ENCODE assay signal across 12 cellular contexts in the genomic region with DNA sequence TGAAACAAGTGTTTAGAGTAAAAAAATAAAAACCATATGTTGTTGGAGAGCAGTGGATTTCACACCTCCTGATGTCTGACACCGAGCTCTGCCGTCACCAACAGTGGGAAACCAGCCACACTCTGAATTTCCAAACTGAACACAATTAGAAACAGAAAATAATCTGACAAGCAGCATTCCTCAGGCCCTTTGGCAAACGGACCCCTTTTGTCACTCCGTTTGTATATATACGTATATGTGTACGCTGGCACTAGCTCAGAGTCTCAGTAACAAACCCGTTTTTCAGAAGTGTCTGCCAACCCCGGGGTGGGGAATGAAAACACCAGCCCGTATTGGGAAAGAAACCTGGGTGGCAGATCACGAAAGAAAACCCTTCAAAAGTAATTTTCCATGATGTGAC. TPM values are rescaled to one million over a fixed set of nuclear protein-coding genes. Genes with fewer than 3 reads are reported as not detected.
DNase-seq lines count a peak whose midpoint lies in the region; ATAC-seq and TF ChIP-seq lines count a peak whose summit lies in the region.
"Had no signal": no experiment of that assay in that cellular context is flagged by ENCODE, and none has a peak within 500 bp of the region (broad histone marks: within the 10 kb centered on the region; RNA-seq: fewer than 3 reads in every experiment).

No MANE protein-coding gene starts in this region.

- H3K27ac Mint-ChIP-seq in neural progenitor cell = peak overlapping the region; percentile 42

- no TSS peak for BruUV-seq in PC-3 (replicated peaks; lab: Mats Ljungman, UMichigan)

- no peaks in the 10 kb centered on the region for H3K27me3 ChIP-seq in PC-3 (ENCODE audit: low read length)
- no peaks in the 10 kb centered on the region for H3K27me3 ChIP-seq in neural progenitor cell
- no peaks in the 10 kb centered on the region for H3K27me3 ChIP-seq in colonic mucosa
- H3K27me3 ChIP-seq: BE2C had no signal

- peaks cover 37% of the 10 kb centered on the region for H3K4me1 Mint-ChIP-seq in neural progenitor cell
- H3K4me1 Mint-ChIP-seq in activated T-cell treated with anti-CD3 and anti-CD28 coated beads, Interleukin-2, amount 50 U/mL, for 4 hours (ENCODE audit: low read depth) = no peaks in the 10 kb centered on the region

- H3K9me3 Mint-ChIP-seq in neural progenitor cell = no peaks in the 10 kb centered on the region
- H3K9me3 Mint-ChIP-seq in activated T-cell treated with anti-CD3 and anti-CD28 coated beads, Interleukin-2, amount 50 U/mL, for 4 hours = no peaks in the 10 kb centered on the region

- H3F3A ChIP-seq in PC-3 (ENCODE audit: low read length, unreplicated experiment) (no peaks in the 10 kb centered on the region), neural progenitor cell (ENCODE audit: low read depth) (peaks cover 35% of the 10 kb centered on the region)

- H3K27ac ChIP-seq in PC-3 (ENCODE audit: low read length) = peak overlapping the region; percentile 52
- no peak overlapping the region for H3K27ac ChIP-seq in neural progenitor cell
- H3K27ac ChIP-seq in colonic mucosa = no peak overlapping the region

- H3K36me3 ChIP-seq in PC-3 (ENCODE audit: low read depth, low read length) (no peaks in the 10 kb centered on the region), neural progenitor cell (no peaks in the 10 kb centered on the region), colonic mucosa (no peaks in the 10 kb centered on the region)
- H3K36me3 ChIP-seq: BE2C had no signal

- CTCF ChIA-PET in PC-3 (lab: Charles Lee) = interaction anchor here (0.6 kb wide), 1 partner anchor 41 kb away, joined by 3 read pairs; no protein-coding TSS in a partner anchor

- POLR2A ChIA-PET in PC-3 (lab: Charles Lee; ENCODE audit: unreplicated experiment) = no interaction called here

- ATAC-seq in PC-3 (no peak), GM18870 (IDR thresholded peaks at IDR 0.05; ENCODE audit: unreplicated experiment) (no peak)
- ATAC-seq in activated T-cell treated with anti-CD3 and anti-CD28 coated beads, Interleukin-2, amount 50 U/mL, for 4 hours = no peak

- no peaks in the 10 kb centered on the region for H4K20me1 ChIP-seq in PC-3 (ENCODE audit: low read length)
- no peaks in the 10 kb centered on the region for H4K20me1 ChIP-seq in neural progenitor cell (ENCODE audit: low read depth)

- H3K4me1 ChIP-seq in PC-3 (ENCODE audit: insufficient read depth, low read length) (peaks cover 26% of the 10 kb centered on the region), neural progenitor cell (peaks cover 36% of the 10 kb centered on the region), colonic mucosa (no peaks in the 10 kb centered on the region)
- H3K4me1 ChIP-seq: BE2C had no signal

- H3K36me3 Mint-ChIP-seq in neural progenitor cell = no peaks in the 10 kb centered on the region
- H3K36me3 Mint-ChIP-seq in activated T-cell treated with anti-CD3 and anti-CD28 coated beads, Interleukin-2, amount 50 U/mL, for 4 hours (ENCODE audit: insufficient read depth) = no peaks in the 10 kb centered on the region

- H3K79me2 ChIP-seq in PC-3 (ENCODE audit: low read length) (no peaks in the 10 kb centered on the region), neural progenitor cell (ENCODE audit: low read depth) (no peaks in the 10 kb centered on the region)

- TF ChIP-seq CTCF in PC-3 (conservative IDR thresholded peaks at IDR 0.05; ENCODE audit: low read depth, low read length) (no peak), neural progenitor cell (IDR thresholded peaks at IDR 0.05) (no peak), colonic mucosa (IDR thresholded peaks at IDR 0.05) (no peak)

- H3K4me3 ChIP-seq in PC-3 (ENCODE audit: low read length) (peak overlapping the region; percentile 55), neural progenitor cell (no peak overlapping the region), colonic mucosa (no peak overlapping the region)

- H3K4me2 ChIP-seq in PC-3 (ENCODE audit: low read length) (peak overlapping the region; percentile 89), neural progenitor cell (no peak overlapping the region)

- H3K9ac ChIP-seq in PC-3 (ENCODE audit: low read length) = peak overlapping the region; percentile 16; the same call in 1 of the 2 replicates
- H3K9ac ChIP-seq in neural progenitor cell = no peak overlapping the region
- no peak overlapping the region for H3K9ac ChIP-seq in colonic mucosa (ENCODE audit: low read depth in 2 of 2, low read length in 2 of 2)

- no peaks in the 10 kb centered on the region for H3K9me2 ChIP-seq in PC-3 (replicated peaks; ENCODE audit: low read length)

- H2AFZ ChIP-seq in PC-3 (ENCODE audit: low read length) (peak overlapping the region; percentile 58), neural progenitor cell (replicated peaks) (no peak overlapping the region)

- intact Hi-C loops in PC-3 (cut with micrococcal nuclease) (no loop called here), colonic mucosa (cut with DNase I) (no loop called here)

- peaks cover 15% of the 10 kb centered on the region for H3K27me3 Mint-ChIP-seq in neural progenitor cell (ENCODE audit: insufficient read depth, low read depth)
- peaks cover 4% of the 10 kb centered on the region for H3K27me3 Mint-ChIP-seq in activated T-cell treated with anti-CD3 and anti-CD28 coated beads, Interleukin-2, amount 50 U/mL, for 4 hours (ENCODE audit: low read depth)

- peak; percentile 16 for DNase-seq in AG08395 (ENCODE audit: low spot score)
- DNase-seq in PC-3 = peak; percentile 45
- peak; percentile 79 for DNase-seq in fibroblast of peridontal ligament (ENCODE audit: extremely low read depth)
- no peak for DNase-seq in neural progenitor cell (ENCODE audit: low spot score)
- no peak for DNase-seq in SW480 (ENCODE audit: low spot score)
- no peak for DNase-seq in colonic mucosa
- DNase-seq in activated T-cell treated with anti-CD3 and anti-CD28 coated beads, Interleukin-2, amount 50 U/mL, for 4 hours = no peak
- DNase-seq: activated CD8-positive, alpha-beta memory T cell treated with anti-CD3 and anti-CD28 coated beads for 24 hours; activated naive CD4-positive, alpha-beta T cell treated with anti-CD3 and anti-CD28 coated beads, Interleukin-2, amount 50 U/mL, for 16 hours; BE2C; DND-41 had no signal

- no peak overlapping the region for H3K4me3 Mint-ChIP-seq in neural progenitor cell
- no peak overlapping the region for H3K4me3 Mint-ChIP-seq in activated T-cell treated with anti-CD3 and anti-CD28 coated beads, Interleukin-2, amount 50 U/mL, for 4 hours

- H3K9me3 ChIP-seq in PC-3 (ENCODE audit: low read length) (no peaks in the 10 kb centered on the region), neural progenitor cell (ENCODE audit: low read depth) (no peaks in the 10 kb centered on the region), colonic mucosa (no peaks in the 10 kb centered on the region)
- H3K9me3 ChIP-seq: BE2C had no signal

RNA-seq across cellular contexts. Expression of gene TACC2, which starts 32.5 kb away (rescaled TPM):
- total RNA-seq in PC-3 (2014; rRNA removed) = 27.9 and 31.7 TPM in 2 replicates
- 10.7 and 20.6 TPM in 2 replicates for total RNA-seq in neural progenitor cell (ENCODE audit: low replicate concordance)
- total RNA-seq in colonic mucosa = 10 to 100 TPM; 90.0 to 93.2 TPM
- total RNA-seq in activated T-cell treated with anti-CD3 and anti-CD28 coated beads, Interleukin-2, amount 50 U/mL, for 4 hours = under 1 TPM; 0.21 to 0.57 (median 0.43) TPM

RNA-seq across cellular contexts. Expression of gene NSMCE4A, which starts 46.4 kb away (rescaled TPM):
- total RNA-seq in PC-3 (2014; rRNA removed) = 46.3 and 47.3 TPM in 2 replicates
- 159 and 223 TPM in 2 replicates for total RNA-seq in neural progenitor cell (ENCODE audit: low replicate concordance)
- total RNA-seq in colonic mucosa = 10 to 100 TPM; 55.0 to 63.9 TPM
- 10 to 100 TPM; 81.0 to 85.2 (median 82.3) TPM for total RNA-seq in activated T-cell treated with anti-CD3 and anti-CD28 coated beads, Interleukin-2, amount 50 U/mL, for 4 hours

Comparison
In these comparisons a context has a peak if more than half of its experiments do, and no peak if none do; other contexts are left out.
1. DNase-seq: peak in AG08395 (single experiment), PC-3 (single experiment) and fibroblast of peridontal ligament (single experiment); none in neural progenitor cell (single experiment), SW480 (single experiment), colonic mucosa (single experiment) and activated T-cell treated with anti-CD3 and anti-CD28 coated beads, Interleukin-2, amount 50 U/mL, for 4 hours (single experiment).